Comparison of ENCODE assay signal across 12 cellular contexts in genomic region chr7:148722340-148723165, GRCh38. TPM values are rescaled to one million over a fixed set of nuclear protein-coding genes. Genes with fewer than 3 reads are reported as not detected.
DNase-seq lines count a peak whose midpoint lies in the region; TF ChIP-seq lines count a peak whose summit lies in the region.
"Had no signal": no experiment of that assay in that cellular context is flagged by ENCODE, and none has a peak within 500 bp of the region (broad histone marks: within the 10 kb centered on the region; RNA-seq: fewer than 3 reads in every experiment).

No MANE protein-coding gene starts in this region.

- H3K27me3 ChIP-seq in suprapubic skin: no peaks in the 10 kb centered on the region
- H3K27me3 ChIP-seq: neural progenitor cell, transverse colon had no signal

- H3K9me3 ChIP-seq in suprapubic skin: no peaks in the 10 kb centered on the region
- H3K9me3 ChIP-seq: transverse colon had no signal

- TF ChIP-seq CTCF in suprapubic skin (IDR thresholded peaks at IDR 0.05): no peak

- no peak for TF ChIP-seq EP300 in suprapubic skin (IDR thresholded peaks at IDR 0.05)

- no peak overlapping the region for H3K4me3 ChIP-seq in suprapubic skin
- H3K4me3 ChIP-seq: neural progenitor cell, transverse colon had no signal

- TF ChIP-seq POLR2A in suprapubic skin (IDR thresholded peaks at IDR 0.05): no peak

- DNase-seq in NCI-H2171 treated with DMSO at 0.1 percent for 48 hours (lab: John Stamatoyannopoulos, UW) (peak; percentile 45), NCI-H2171 (lab: John Stamatoyannopoulos, UW) (no peak), NCI-H2029 treated with DMSO at 0.1 percent for 48 hours (lab: John Stamatoyannopoulos, UW) (peak; percentile 43), dermis blood vessel endothelial cell (peak; percentile 28), renal cortical epithelial cell (ENCODE audit: low read depth) (peak; percentile 32), hippocampal formation (lab: John Stamatoyannopoulos, UW) (no peak), suprapubic skin (ENCODE audit: low spot score in 2 of 2) (no peak), AG08396 (ENCODE audit: low spot score) (no peak)
- DNase-seq: activated gamma-delta T cell; stimulated activated CD4-positive, alpha-beta T cell treated with anti-CD3 and anti-CD28 coated beads, Interleukin-4, amount 100 ng/mL, for 1 hour; transverse colon had no signal

- no peaks in the 10 kb centered on the region for H3K36me3 ChIP-seq in suprapubic skin
- H3K36me3 ChIP-seq: neural progenitor cell, transverse colon had no signal

- 79% methylated on average over 8 of the region's 8 CpGs for WGBS in suprapubic skin

- no peak overlapping the region for H3K27ac ChIP-seq in suprapubic skin
- H3K27ac ChIP-seq: neural progenitor cell, transverse colon had no signal

- H3K4me1 ChIP-seq in suprapubic skin: peaks cover 38% of the 10 kb centered on the region

RNA-seq across cellular contexts. Expression of gene CUL1, which starts 23.9 kb away (rescaled TPM):
- total RNA-seq in dermis blood vessel endothelial cell: 48.8 and 71.1 TPM in 2 replicates
- total RNA-seq in renal cortical epithelial cell: 39.2 and 69.2 TPM in 2 replicates
- total RNA-seq in suprapubic skin: 10 to 100 TPM; 49.6 to 63.0 (median 56.6) TPM

Comparison
In these comparisons a context has a peak if more than half of its experiments do, and no peak if none do; other contexts are left out.
1. DNase-seq: peak in NCI-H2171 treated with DMSO at 0.1 percent for 48 hours (single experiment), NCI-H2029 treated with DMSO at 0.1 percent for 48 hours (single experiment), dermis blood vessel endothelial cell (single experiment) and renal cortical epithelial cell (single experiment); none in NCI-H2171 (single experiment), hippocampal formation (0 of 2), suprapubic skin (0 of 2) and AG08396 (single experiment).